Comparison of ENCODE assay signal across 23 cellular contexts in the genomic region with DNA sequence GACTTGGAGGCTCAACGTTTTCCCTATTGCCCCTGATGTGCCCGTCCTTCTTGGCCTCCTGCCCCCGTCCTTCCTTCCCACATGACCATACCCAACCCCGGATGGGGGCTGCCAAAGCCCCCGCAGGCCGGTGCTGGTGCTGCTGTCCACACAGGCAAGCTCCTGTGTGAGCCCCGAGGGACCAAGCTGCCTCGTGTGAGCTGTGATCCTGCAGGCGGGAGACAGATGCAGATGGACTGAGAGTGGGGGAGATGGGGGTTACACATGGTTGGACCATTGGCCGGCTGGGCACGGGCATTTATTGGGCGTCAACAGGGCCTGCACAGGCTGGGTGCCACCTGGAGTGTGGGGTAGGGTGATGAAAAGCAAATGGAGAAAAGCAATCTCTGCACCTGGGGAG.
"Had no signal": no experiment of that assay in that cellular context is flagged by ENCODE, and none has a peak within 500 bp of the region (broad histone marks: within the 10 kb centered on the region; RNA-seq: fewer than 3 reads in every experiment).

No MANE protein-coding gene starts in this region.

- H3K9me3 ChIP-seq: ascending aorta, breast epithelium, SJSA1, SK-N-SH had no signal

- DNase-seq: activated CD4-positive, alpha-beta T cell treated with anti-CD3 and anti-CD28 coated beads for 36 hours; activated CD4-positive, alpha-beta T cell treated with anti-CD3 and anti-CD28 coated beads, Interleukin-2, amount 10 ng/mL, durations not matched to agents 7 days and 5 days; activated CD4-positive, alpha-beta T cell treated with anti-CD3 and anti-CD28 coated beads, Interleukin-2, amount 50 U/mL, for 48 hours; activated CD8-positive, alpha-beta T cell treated with anti-CD3 and anti-CD28 coated beads, Interleukin-2, amount 10 ng/mL, durations not matched to agents 7 days and 5 days; activated gamma-delta T cell; activated naive CD4-positive, alpha-beta T cell treated with Interleukin-2 at 50 U/mL for 16 hours; activated naive CD8-positive, alpha-beta T cell treated with anti-CD3 and anti-CD28 coated beads, Interleukin-2, amount 10 ng/mL, durations not matched to agents 7 days and 5 days; activated T-cell treated with anti-CD3 and anti-CD28 coated beads, Interleukin-2, amount 50 U/mL, for 24 hours; cerebellar nuclear complex; NCI-H1048; NCI-H1436; NCI-H1694; NCI-H2081 treated with DMSO at 0.1 percent for 48 hours; NCI-H226; NCI-H446 treated with DMSO at 0.1 percent for 48 hours; NCI-H524 treated with DMSO at 0.1 percent for 48 hours; SHP77 treated with DMSO at 0.1 percent for 48 hours had no signal

- H3K36me3 ChIP-seq: ascending aorta, breast epithelium, SJSA1 had no signal

- H3K27ac ChIP-seq: ascending aorta, breast epithelium, SJSA1 had no signal

- ATAC-seq: activated CD4-positive, alpha-beta T cell treated with anti-CD3 and anti-CD28 coated beads for 36 hours; activated CD4-positive, CD25-positive, alpha-beta regulatory T cell treated with anti-CD3 and anti-CD28 coated beads, Interleukin-2, amount 50 U/mL, for 24 hours; activated CD8-positive, alpha-beta T cell treated with anti-CD3 and anti-CD28 coated beads, Interleukin-2, amount 10 ng/mL, durations not matched to agents 7 days and 5 days; Panc1 had no signal

- H3K4me1 ChIP-seq: ascending aorta, breast epithelium, SJSA1 had no signal

- H3K27me3 ChIP-seq: ascending aorta, SJSA1 had no signal

- H3K9ac ChIP-seq: SK-N-SH had no signal

- H3K4me3 ChIP-seq: ascending aorta, breast epithelium, SJSA1 had no signal

- H3K4me2 ChIP-seq: SK-N-SH had no signal
